ENCODE assay signal across 9 cellular contexts in genomic region chr1:228464487-228464983, GRCh38. TPM values are rescaled to one million over a fixed set of nuclear protein-coding genes. Genes with fewer than 3 reads are reported as not detected.
DNase-seq lines count a peak whose midpoint lies in the region; ATAC-seq, FAIRE-seq and TF ChIP-seq lines count a peak whose summit lies in the region.
"Had no signal": no experiment of that assay in that cellular context is flagged by ENCODE, and none has a peak within 500 bp of the region (broad histone marks: within the 10 kb centered on the region; RNA-seq: fewer than 3 reads in every experiment).

No MANE protein-coding gene starts in this region.

- DNase-seq in DMS79 treated with DMSO at 0.1 percent for 48 hours (lab: John Stamatoyannopoulos, UW) (peak; percentile 83), NCI-H1048 (lab: John Stamatoyannopoulos, UW) (peak; percentile 41), WTC11 (ENCODE audit: low spot score) (peak; percentile 87), bronchial epithelial cell (ENCODE audit: low read depth) (peak; percentile 53), inferior parietal cortex (ENCODE audit: extremely low spot score) (peak; percentile 84), NCI-H2196 (lab: John Stamatoyannopoulos, UW; ENCODE audit: unreplicated experiment) (no peak)
- peak; percentile 63 to 81 (median 70) for DNase-seq in stimulated activated CD4-positive, alpha-beta T cell treated with anti-CD3 and anti-CD28 coated beads, Interleukin-1b, Interleukin-23, amount 100 ng/mL, for 24 hours (ENCODE audit: low read depth in 4 of 4, low spot score in 1 of 4)

- H3K4me1 Mint-ChIP-seq in WTC11 = peaks cover 41% of the 10 kb centered on the region

- no peaks in the 10 kb centered on the region for H3K36me3 Mint-ChIP-seq in WTC11

- FAIRE-seq in bronchial epithelial cell (lab: Jason Lieb, UNC) = no peak

- peaks cover 29% of the 10 kb centered on the region for H3K27me3 ChIP-seq in bronchial epithelial cell (ENCODE audit: control insufficient read depth, insufficient read depth, low read length)

- CTCF ChIA-PET in WTC11 (lab: Charles Lee) = interaction anchor here (0.5 to 2.7 kb wide), 15 partner anchors 9 to 97 kb away, joined by 3 to 8 read pairs (median 4); no protein-coding TSS in a partner anchor

- H3K27ac Mint-ChIP-seq in WTC11 = peak overlapping the region; percentile 88

- ATAC-seq in GM21717 (IDR thresholded peaks at IDR 0.05; ENCODE audit: unreplicated experiment) = peak; percentile 74
- peak; percentile 84 for ATAC-seq in WTC11

- POLR2A ChIA-PET in WTC11 (lab: Charles Lee) = interaction anchor here (0.7 to 2.2 kb wide), 8 partner anchors 9 to 299 kb away, joined by 3 to 11 read pairs (median 4); partner anchors contain the start of genes IBA57, RNF187 and TRIM11

- H3K4me3 Mint-ChIP-seq in WTC11 = peak overlapping the region; percentile 89

- no peak overlapping the region for H3K4me3 ChIP-seq in bronchial epithelial cell (ENCODE audit: low read depth, low read length)

- TF ChIP-seq CTCF in WTC11 (IDR thresholded peaks at IDR 0.05) = no peak
- TF ChIP-seq CTCF in bronchial epithelial cell (IDR thresholded peaks at IDR 0.05; ENCODE audit: insufficient read depth, low read length, severe bottlenecking) = no peak

- peaks cover 66% of the 10 kb centered on the region for H3K27me3 Mint-ChIP-seq in WTC11 (ENCODE audit: low read depth)

- H3K9me3 Mint-ChIP-seq in WTC11 = no peaks in the 10 kb centered on the region

- H3K36me3 ChIP-seq in bronchial epithelial cell (ENCODE audit: control insufficient read depth, insufficient read depth, low read length) = no peaks in the 10 kb centered on the region

TF ChIP-seq in WTC11, 78 proteins besides CTCF, POLR2A, EP300 and RAD21:
- TF ChIP-seq NFYB (CRISPR knock-in tag; conservative IDR thresholded peaks at IDR 0.05; ENCODE audit: low read depth) (peak; percentile 59), MAX (CRISPR knock-in tag; IDR thresholded peaks at IDR 0.05) (peak; percentile 20; the same call in 1 of the 2 replicates), TEAD4 (CRISPR knock-in tag; IDR thresholded peaks at IDR 0.05) (0 out of 2 replicates have a peak, but pooled peaks have one; percentile 8), ZNF281 (CRISPR knock-in tag; IDR thresholded peaks at IDR 0.05) (no peak), ZNF512 (CRISPR knock-in tag; IDR thresholded peaks at IDR 0.05; ENCODE audit: borderline replicate concordance) (no peak), CDX4 (CRISPR knock-in tag; IDR thresholded peaks at IDR 0.05; ENCODE audit: borderline replicate concordance) (no peak), OVOL2 (CRISPR knock-in tag; IDR thresholded peaks at IDR 0.05; ENCODE audit: borderline replicate concordance) (no peak), ARID4B (CRISPR knock-in tag; IDR thresholded peaks at IDR 0.05; ENCODE audit: borderline replicate concordance) (peak; percentile 27; the same call in 1 of the 2 replicates)

RNA-seq across cellular contexts. Expression of gene RNF187, which starts 22.6 kb away (rescaled TPM):
- total RNA-seq in WTC11 (2021) (121 to 141 TPM (median 121 TPM) in 3 replicates), bronchial epithelial cell (147 and 179 TPM in 2 replicates)

RNA-seq across cellular contexts. Expression of gene TRIM17, which starts 47.9 kb away (rescaled TPM):
- total RNA-seq in WTC11 (2021) = 1.5 to 2.7 TPM (median 2.6 TPM) in 3 replicates
- total RNA-seq in bronchial epithelial cell = 1.6 and 2.4 TPM in 2 replicates
- total RNA-seq: SK-MEL-5 had no signal

RNA-seq across cellular contexts. Expression of gene TRIM11, which starts 57.9 kb away (rescaled TPM):
- total RNA-seq in WTC11 (2021) = 27.9 to 34.3 TPM (median 28.4 TPM) in 3 replicates
- 17.9 and 20.0 TPM in 2 replicates for total RNA-seq in bronchial epithelial cell
